In genomic region chr4:138222041-138222440, GRCh38 we compare ENCODE assay signal across 11 cellular contexts. TPM values are rescaled to one million over a fixed set of nuclear protein-coding genes. Genes with fewer than 3 reads are reported as not detected.
A peak's percentile ranks its signal among the peaks of the same experiment; 100 is the strongest.
DNase-seq lines count a peak whose midpoint lies in the region; ATAC-seq lines count a peak whose summit lies in the region.
"Had no signal": no experiment of that assay in that cellular context is flagged by ENCODE, and none has a peak within 500 bp of the region (broad histone marks: within the 10 kb centered on the region; RNA-seq: fewer than 3 reads in every experiment).

No MANE protein-coding gene starts in this region.

- H3K9me3 ChIP-seq in neuronal stem cell (replicated peaks in 1 of 2; ENCODE audit: control insufficient read depth in 2 of 2, insufficient read depth in 1 of 2, low read depth in 1 of 2, low read length in 2 of 2): no peaks in the 10 kb centered on the region

- no peak overlapping the region for H3K4me3 Mint-ChIP-seq in stimulated activated effector memory CD8-positive, alpha-beta T cell treated with anti-CD3 and anti-CD28 coated beads, Interleukin-12 subunit alpha, Interleukin-12 subunit beta, amount 100 ng/mL, for 72 hours

- H3K4me3 ChIP-seq in neuronal stem cell (ENCODE audit: low read length in 2 of 2): no peak overlapping the region

- H3K79me1 ChIP-seq in neuronal stem cell (ENCODE audit: low read depth, low read length): no peaks in the 10 kb centered on the region

- peaks cover 0 to 2% of the 10 kb centered on the region in 2 donors for H3K36me3 ChIP-seq in neuronal stem cell (replicated peaks in 1 of 2; ENCODE audit: control insufficient read depth in 2 of 2, insufficient read depth in 2 of 2, low read length in 2 of 2)

- no CpG with 5 or more reads among the region's 4 CpGs for WGBS in neuronal stem cell (ENCODE audit: extremely low coverage in 2 of 2, insufficient read length in 2 of 2, insufficient replicate concordance in 1 of 2), 2 donors

- no peak overlapping the region for H2AK5ac ChIP-seq in neuronal stem cell (ENCODE audit: low read depth, low read length)

- H2AFZ ChIP-seq in neuronal stem cell (ENCODE audit: low read length): peak overlapping the region; percentile 78

- peak overlapping the region; percentile 79 for H3K27ac ChIP-seq in neuronal stem cell (replicated peaks; ENCODE audit: low read length)

- peak; percentile 98 for DNase-seq in EH (ENCODE audit: low read depth)
- DNase-seq in NCI-H1092 treated with DMSO at 0.1 percent for 48 hours (lab: John Stamatoyannopoulos, UW): peak; percentile 48
- peak; percentile 89 for DNase-seq in dedifferentiated amniotic fluid mesenchymal stem cell (ENCODE audit: extremely low spot score)
- no peak for DNase-seq in neuronal stem cell (ENCODE audit: low spot score)
- DNase-seq in pons (ENCODE audit: low spot score): no peak
- DNase-seq in stimulated activated effector memory CD8-positive, alpha-beta T cell treated with anti-CD3 and anti-CD28 coated beads, Interleukin-12 subunit alpha, Interleukin-12 subunit beta, amount 100 ng/mL, for 72 hours (ENCODE audit: low spot score in 2 of 2): no peak
- DNase-seq in OCI-M1 (lab: John Stamatoyannopoulos, UW): no peak
- DNase-seq: activated gamma-delta T cell treated with Interleukin-2 at 50 U/mL for 16 hours; small intestine; stimulated activated naive CD4-positive, alpha-beta T cell treated with Interleukin-2 at 50 U/mL for 16 hours had no signal

- H4K91ac ChIP-seq in neuronal stem cell (ENCODE audit: low read depth, low read length, poor library complexity): no peak overlapping the region

- H2BK15ac ChIP-seq in neuronal stem cell (ENCODE audit: low read length): no peak overlapping the region

- no peak overlapping the region for H3K4ac ChIP-seq in neuronal stem cell (ENCODE audit: low read length)

- H3K14ac ChIP-seq in neuronal stem cell (ENCODE audit: low read length): no peak overlapping the region

- no peak overlapping the region for H3K18ac ChIP-seq in neuronal stem cell (ENCODE audit: low read length)

- H3K4me1 ChIP-seq in neuronal stem cell (ENCODE audit: control insufficient read depth in 2 of 2, insufficient read depth in 1 of 2, low read depth in 1 of 2, low read length in 2 of 2): peaks cover 11 to 33% of the 10 kb centered on the region in 2 donors

- H3K27me3 ChIP-seq in neuronal stem cell (ENCODE audit: control insufficient read depth in 3 of 3, insufficient read depth in 3 of 3, low read depth in 1 of 3, low read length in 3 of 3): no peaks in the 10 kb centered on the region

- H3K4me2 ChIP-seq in neuronal stem cell (ENCODE audit: insufficient read depth, low read length, poor library complexity, severe bottlenecking): no peak overlapping the region

- H3K4me1 Mint-ChIP-seq in stimulated activated effector memory CD8-positive, alpha-beta T cell treated with anti-CD3 and anti-CD28 coated beads, Interleukin-12 subunit alpha, Interleukin-12 subunit beta, amount 100 ng/mL, for 72 hours: no peaks in the 10 kb centered on the region

- H2BK12ac ChIP-seq in neuronal stem cell (ENCODE audit: low read length): no peak overlapping the region

- no peak overlapping the region for H3K27ac Mint-ChIP-seq in stimulated activated effector memory CD8-positive, alpha-beta T cell treated with anti-CD3 and anti-CD28 coated beads, Interleukin-12 subunit alpha, Interleukin-12 subunit beta, amount 100 ng/mL, for 72 hours

- ATAC-seq in stimulated activated effector memory CD8-positive, alpha-beta T cell treated with anti-CD3 and anti-CD28 coated beads, Interleukin-12 subunit alpha, Interleukin-12 subunit beta, amount 100 ng/mL, for 72 hours: no peak
- no peak for ATAC-seq in GM21526 (IDR thresholded peaks at IDR 0.05; ENCODE audit: low FRiP score, unreplicated experiment)

- peaks cover 3% of the 10 kb centered on the region for H3K9me3 Mint-ChIP-seq in stimulated activated effector memory CD8-positive, alpha-beta T cell treated with anti-CD3 and anti-CD28 coated beads, Interleukin-12 subunit alpha, Interleukin-12 subunit beta, amount 100 ng/mL, for 72 hours

- no peak overlapping the region for H2BK120ac ChIP-seq in neuronal stem cell (ENCODE audit: low read depth, low read length)

- H4K8ac ChIP-seq in neuronal stem cell (ENCODE audit: low read depth, low read length): no peak overlapping the region

- H2BK5ac ChIP-seq in neuronal stem cell (ENCODE audit: low read length): no peak overlapping the region

- no peak overlapping the region for H3K9ac ChIP-seq in neuronal stem cell (ENCODE audit: low read depth, low read length, poor library complexity)

- no peaks in the 10 kb centered on the region for H3K36me3 Mint-ChIP-seq in stimulated activated effector memory CD8-positive, alpha-beta T cell treated with anti-CD3 and anti-CD28 coated beads, Interleukin-12 subunit alpha, Interleukin-12 subunit beta, amount 100 ng/mL, for 72 hours

- no peak overlapping the region for H3K23ac ChIP-seq in neuronal stem cell (ENCODE audit: low read depth, low read length, poor library complexity)

RNA-seq across cellular contexts. Expression of gene SLC7A11, which starts 20.1 kb away (rescaled TPM):
- polyA plus RNA-seq in neuronal stem cell (2013, experiment 1 of 2): 7.3 TPM
- polyA plus RNA-seq in neuronal stem cell (2013, experiment 2 of 2): 7.6 TPM

Comparison
In these comparisons a context has a peak if more than half of its experiments do, and no peak if none do; other contexts are left out.
1. DNase-seq: peak in EH (single experiment), NCI-H1092 treated with DMSO at 0.1 percent for 48 hours (single experiment) and dedifferentiated amniotic fluid mesenchymal stem cell (single experiment); none in neuronal stem cell (single experiment), pons (single experiment), stimulated activated effector memory CD8-positive, alpha-beta T cell treated with anti-CD3 and anti-CD28 coated beads, Interleukin-12 subunit alpha, Interleukin-12 subunit beta, amount 100 ng/mL, for 72 hours (0 of 2) and OCI-M1 (single experiment).